34 cellular contexts compared by ENCODE assay signal in the genomic region with DNA sequence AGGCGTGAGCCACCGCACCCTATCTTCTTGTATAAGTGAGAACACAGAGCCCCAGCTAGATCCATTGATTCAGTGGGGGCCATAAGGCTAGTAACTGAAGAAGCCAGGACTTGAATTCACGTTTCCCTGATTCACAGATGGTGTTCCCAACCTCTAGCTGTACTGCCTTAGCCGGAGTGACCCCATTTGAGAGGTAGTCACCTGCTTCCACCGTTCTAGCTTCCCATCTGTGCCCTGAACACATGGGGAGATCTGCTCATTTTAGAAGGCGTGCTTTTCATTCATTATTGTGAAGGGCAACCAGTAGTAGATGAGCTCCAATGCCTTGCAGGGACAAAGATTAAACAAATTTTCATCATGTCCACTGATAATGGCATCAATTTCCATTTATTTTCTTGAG.
"Had no signal": no experiment of that assay in that cellular context is flagged by ENCODE, and none has a peak within 500 bp of the region (broad histone marks: within the 10 kb centered on the region; RNA-seq: fewer than 3 reads in every experiment).

No MANE protein-coding gene starts in this region.

- H3K9me3 ChIP-seq: MG63 had no signal

- H3K4me3 ChIP-seq: MG63 had no signal

- DNase-seq: Karpas-422, Kasumi-1, MG63, MM.1S, MV-4-11, NCI-H1048, NCI-H1092, NCI-H1092 treated with DMSO at 0.1 percent for 48 hours, NCI-H1105, NCI-H1105 treated with DMSO at 0.1 percent for 48 hours, NCI-H1417, NCI-H1417 treated with DMSO at 0.1 percent for 48 hours, NCI-H1436, NCI-H1436 treated with DMSO at 0.1 percent for 48 hours, NCI-H146, NCI-H1694, NCI-H1694 treated with DMSO at 0.1 percent for 48 hours, NCI-H187, NCI-H187 treated with DMSO at 0.1 percent for 48 hours, NCI-H1930, NCI-H2029, NCI-H2029 treated with DMSO at 0.1 percent for 48 hours, NCI-H2081, NCI-H2081 treated with DMSO at 0.1 percent for 48 hours, NCI-H2107, NCI-H2171, NCI-H2171 treated with DMSO at 0.1 percent for 48 hours, NCI-H2227 treated with DMSO at 0.1 percent for 48 hours, NCI-H226, NCI-H345, NCI-H446, NCI-H446 treated with DMSO at 0.1 percent for 48 hours, NCI-H510A, NCI-H510A treated with DMSO at 0.1 percent for 48 hours had no signal

- H3K27me3 ChIP-seq: MG63 had no signal
